In the genomic region with DNA sequence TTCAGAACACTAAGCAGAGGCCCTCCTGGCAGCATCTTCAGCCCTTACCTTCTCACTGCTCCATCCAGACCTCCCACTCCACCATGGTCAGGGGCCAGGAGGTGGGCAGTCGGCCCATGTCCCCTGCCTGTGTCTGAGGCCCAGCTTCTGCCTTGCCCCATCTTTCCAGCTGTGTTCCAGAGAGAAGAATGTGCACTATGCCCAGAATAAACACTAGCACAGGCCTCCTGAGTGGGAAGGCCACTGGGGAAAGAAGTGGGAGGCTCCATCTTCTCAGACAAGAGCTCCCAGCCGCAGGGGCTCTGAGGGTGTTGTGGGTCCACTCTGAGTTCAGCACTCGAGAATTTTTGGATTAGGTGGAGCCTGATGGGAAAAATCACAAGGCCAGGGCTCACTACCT, we compare ENCODE assay signal across 1 cellular context.
TF ChIP-seq lines count a peak whose summit lies in the region.

No MANE protein-coding gene starts in this region.

TF ChIP-seq in HepG2, 621 proteins besides CTCF, POLR2A, EP300 and RAD21 (continued from another document):
- no peak for TF ChIP-seq MTA3 (CRISPR knock-in tag; IDR thresholded peaks at IDR 0.05)
- no peak for TF ChIP-seq BRF2 (CRISPR knock-in tag; IDR thresholded peaks at IDR 0.05)
- TF ChIP-seq NFYB (CRISPR knock-in tag; IDR thresholded peaks at IDR 0.05), result no peak
- no peak for TF ChIP-seq MBNL3 (CRISPR knock-in tag; conservative IDR thresholded peaks at IDR 0.05)
- TF ChIP-seq HCFC1 (IDR thresholded peaks at IDR 0.05; ENCODE audit: low read depth, low read length), result no peak
- TF ChIP-seq ZNF441 (CRISPR knock-in tag; IDR thresholded peaks at IDR 0.05; ENCODE audit: borderline replicate concordance), result no peak
- no peak for TF ChIP-seq TGIF2 (CRISPR knock-in tag; IDR thresholded peaks at IDR 0.05)
- TF ChIP-seq, protein P1, sequence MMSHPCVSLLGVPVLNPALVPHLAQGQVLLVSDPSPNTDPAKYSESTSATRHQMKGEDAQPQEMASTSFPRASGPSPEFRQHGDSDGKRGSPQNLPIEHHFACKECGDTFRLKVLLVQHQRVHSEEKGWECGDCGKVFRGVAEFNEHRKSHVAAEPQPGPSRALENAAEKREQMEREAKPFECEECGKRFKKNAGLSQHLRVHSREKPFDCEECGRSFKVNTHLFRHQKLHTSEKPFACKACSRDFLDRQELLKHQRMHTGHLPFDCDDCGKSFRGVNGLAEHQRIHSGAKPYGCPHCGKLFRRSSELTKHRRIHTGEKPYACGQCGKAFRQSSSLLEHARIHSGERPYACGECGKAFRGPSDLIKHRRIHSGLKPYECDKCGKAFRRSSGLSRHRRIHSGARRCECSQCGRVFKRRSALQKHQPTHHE (CRISPR knock-in tag; IDR thresholded peaks at IDR 0.05; ENCODE audit: borderline replicate concordance), result no peak
- no peak for TF ChIP-seq ZNF775 (CRISPR knock-in tag; IDR thresholded peaks at IDR 0.05; ENCODE audit: borderline replicate concordance)
- no peak for TF ChIP-seq KIAA2018 (CRISPR knock-in tag; IDR thresholded peaks at IDR 0.05; ENCODE audit: borderline replicate concordance)
- TF ChIP-seq ZNF30 (CRISPR knock-in tag; IDR thresholded peaks at IDR 0.05), result no peak
- TF ChIP-seq ZNF180 (CRISPR knock-in tag; IDR thresholded peaks at IDR 0.05; ENCODE audit: borderline replicate concordance, low read depth), result no peak
- no peak for TF ChIP-seq ZNF878 (CRISPR knock-in tag; IDR thresholded peaks at IDR 0.05)
- no peak for TF ChIP-seq ZNF891 (CRISPR knock-in tag; IDR thresholded peaks at IDR 0.05)
TF ChIP-seq in HepG2: peak in this region for 0.
